In the genomic region with DNA sequence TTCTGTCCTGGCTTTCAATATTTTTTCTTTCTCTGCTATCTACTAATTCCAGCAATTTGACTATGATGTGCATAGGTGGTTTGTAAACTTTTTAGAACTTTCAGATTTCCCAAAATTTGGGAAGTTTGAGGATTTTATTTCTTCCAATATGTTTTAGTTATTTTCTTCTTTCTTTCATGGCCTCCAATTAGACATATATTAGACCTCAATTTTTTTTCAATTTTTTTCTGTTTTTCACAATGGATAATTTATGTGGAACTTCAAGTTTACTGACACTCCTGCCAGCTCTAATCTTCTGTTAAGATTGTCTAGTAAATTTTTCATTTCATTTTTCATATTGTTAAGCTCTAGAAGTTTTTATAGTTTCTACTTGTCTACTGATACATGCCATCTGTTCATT, we compare ENCODE assay signal across 3 cellular contexts.
"Had no signal": no experiment of that assay in that cellular context is flagged by ENCODE, and none has a peak within 500 bp of the region (broad histone marks: within the 10 kb centered on the region; RNA-seq: fewer than 3 reads in every experiment).

No MANE protein-coding gene starts in this region.

- H3K4me3 ChIP-seq: GM12878 had no signal

- ATAC-seq: GM12878 had no signal

- DNase-seq: GDM1, GF-D8 had no signal
